In genomic region chr6:129350278-129350677, GRCh38 we compare ENCODE assay signal across 1 cellular context.
TF ChIP-seq lines count a peak whose summit lies in the region.

No MANE protein-coding gene starts in this region.

TF ChIP-seq in WTC11, 78 proteins besides CTCF, POLR2A, EP300 and RAD21 (continued from another document):
- TF ChIP-seq MXD4 (CRISPR knock-in tag; IDR thresholded peaks at IDR 0.05; ENCODE audit: borderline replicate concordance), result no peak
- no peak for TF ChIP-seq RELA (CRISPR knock-in tag; IDR thresholded peaks at IDR 0.05; ENCODE audit: borderline replicate concordance)
